Comparison of ENCODE assay signal across 21 cellular contexts in the genomic region with DNA sequence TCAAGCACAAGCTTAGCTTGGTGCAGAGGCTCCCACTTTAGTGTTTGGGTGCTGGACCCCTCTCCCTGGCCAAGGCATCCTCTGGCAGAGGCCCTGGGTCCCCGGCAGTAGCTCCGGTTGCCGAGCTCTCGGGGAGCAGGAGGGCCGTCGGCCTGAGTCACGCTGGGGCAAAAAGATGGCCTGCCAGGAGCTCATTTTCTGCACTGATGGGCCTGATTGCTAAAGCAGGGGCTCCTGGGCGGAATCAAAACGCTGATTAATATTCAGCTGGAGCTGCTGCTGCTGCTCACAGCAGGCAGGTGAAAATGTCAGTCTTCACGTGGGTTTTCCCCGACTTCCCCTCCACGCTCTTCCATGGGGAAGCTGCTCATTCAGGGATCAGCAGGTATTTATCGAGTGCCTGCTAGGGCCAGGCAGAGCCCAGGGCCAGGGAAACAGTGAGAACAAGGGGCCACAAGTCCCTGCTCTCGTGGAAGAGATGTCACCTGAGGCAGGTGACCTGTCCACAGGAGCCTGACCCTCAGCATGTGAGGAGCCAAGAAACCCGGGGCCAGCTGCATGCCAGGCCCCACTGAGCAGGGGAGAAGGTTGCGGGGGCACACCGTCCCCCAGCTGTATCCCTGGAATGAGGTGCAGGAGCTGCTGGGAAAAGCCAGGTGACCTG.
"Had no signal": no experiment of that assay in that cellular context is flagged by ENCODE, and none has a peak within 500 bp of the region (broad histone marks: within the 10 kb centered on the region; RNA-seq: fewer than 3 reads in every experiment).

No MANE protein-coding gene starts in this region.

- H3K4me3 ChIP-seq: MG63 had no signal

- DNase-seq: Karpas-422, KG1, MG63, NCI-H1092, NCI-H1105 treated with DMSO at 0.1 percent for 48 hours, NCI-H1417 treated with DMSO at 0.1 percent for 48 hours, NCI-H146, NCI-H1694 treated with DMSO at 0.1 percent for 48 hours, NCI-H1930, NCI-H2081, NCI-H2107, NCI-H226, NCI-H446, NCI-H510A, NCI-H524 treated with DMSO at 0.1 percent for 48 hours, NCI-H69, NCI-H774, SHP77 had no signal

- H3K27ac ChIP-seq: HL-60, RWPE1 had no signal

- ATAC-seq: Panc1 had no signal

- H3K27me3 ChIP-seq: MG63 had no signal

- H3K9me3 ChIP-seq: MG63 had no signal

- H3K36me3 ChIP-seq: MG63 had no signal
